8 cellular contexts compared by ENCODE assay signal in genomic region chr6:26457796-26458688, GRCh38. TPM values are rescaled to one million over a fixed set of nuclear protein-coding genes. Genes with fewer than 3 reads are reported as not detected.
A peak's percentile ranks its signal among the peaks of the same experiment; 100 is the strongest.
DNase-seq lines count a peak whose midpoint lies in the region; ATAC-seq, FAIRE-seq and TF ChIP-seq lines count a peak whose summit lies in the region.

BTN2A1 (plus strand) TSS chr6:26457955; CDS start chr6:26458637, 682 bp downstream.

- no peaks in the 10 kb centered on the region for H3F3A ChIP-seq in OCI-LY1 (ENCODE audit: insufficient read depth, low read length)

- H3K27ac ChIP-seq in HUES6 (ENCODE audit: low read depth, low read length) (peak within 1 kb of the TSS; percentile 91), OCI-LY1 (ENCODE audit: low read depth, low read length, poor library complexity, severe bottlenecking) (no peak within 1 kb of the TSS)

- H3K27me3 ChIP-seq in HUES6 (ENCODE audit: control insufficient read depth, insufficient read depth, low read length) (no peaks in the 10 kb centered on the region), OCI-LY1 (ENCODE audit: insufficient read depth, low read length) (no peaks in the 10 kb centered on the region)

- H3K4me3 Mint-ChIP-seq in mesothelial cell of epicardium: peak within 1 kb of the TSS; percentile 93

- peak within 1 kb of the TSS; percentile 99 for H3K27ac Mint-ChIP-seq in mesothelial cell of epicardium

- peak within 1 kb of the TSS; percentile 95 for H3K9ac ChIP-seq in HUES6 (ENCODE audit: low read length)
- H3K9ac ChIP-seq in OCI-LY1 (ENCODE audit: low read length): peak within 1 kb of the TSS; percentile 3; the same call in 1 of the 2 replicates

- TF ChIP-seq CTCF in D721Med (IDR thresholded peaks at IDR 0.05; ENCODE audit: insufficient read depth, missing control alignments) (peak; percentile 2), OCI-LY1 (IDR thresholded peaks at IDR 0.05; ENCODE audit: low read length) (no peak), mesothelial cell of epicardium (IDR thresholded peaks at IDR 0.05; ENCODE audit: unreplicated experiment) (no peak)

- no peak for FAIRE-seq in D721Med (lab: Jason Lieb, UNC)

- peaks cover 40% of the 10 kb centered on the region for H3K4me1 Mint-ChIP-seq in mesothelial cell of epicardium

- peak; percentile 93 for ATAC-seq in GM21515 (IDR thresholded peaks at IDR 0.05; ENCODE audit: unreplicated experiment)

- H3K27me3 Mint-ChIP-seq in mesothelial cell of epicardium (ENCODE audit: low read depth): peaks cover 2% of the 10 kb centered on the region

- H2AFZ ChIP-seq in OCI-LY1 (ENCODE audit: low read length): no peak within 1 kb of the TSS

- peaks cover 26% of the 10 kb centered on the region for H3K36me3 Mint-ChIP-seq in mesothelial cell of epicardium

- peak within 1 kb of the TSS; percentile 55 for H3K4me2 ChIP-seq in OCI-LY1 (ENCODE audit: low read length)

- DNase-seq in D721Med (ENCODE audit: insufficient read length, low spot score) (peak; percentile 80), activated T-cell treated with anti-CD3 and anti-CD28 coated beads for 1 hour (ENCODE audit: low read depth) (peak; percentile 40), epidermal melanocyte (ENCODE audit: insufficient read length, low spot score) (peak; percentile 91), mesothelial cell of epicardium (ENCODE audit: low spot score in 2 of 2, unreplicated experiment in 2 of 2) (peak; percentile 37 to 66)
- peak; percentile 30 to 39 for DNase-seq in stimulated activated CD8-positive, alpha-beta memory T cell treated with anti-CD3 and anti-CD28 coated beads, Interleukin-2, amount 100 ng/mL, for 48 hours (ENCODE audit: low read depth in 2 of 2)

- H3K9me3 ChIP-seq in HUES6 (ENCODE audit: control insufficient read depth, insufficient read depth, low read depth, low read length): no peaks in the 10 kb centered on the region
- H3K9me3 ChIP-seq in OCI-LY1 (ENCODE audit: low read length): no peaks in the 10 kb centered on the region

- no peaks in the 10 kb centered on the region for H3K9me3 Mint-ChIP-seq in mesothelial cell of epicardium

- H3K4me3 ChIP-seq in HUES6 (ENCODE audit: low read depth, low read length): peak within 1 kb of the TSS; percentile 95
- peak within 1 kb of the TSS; percentile 44 for H3K4me3 ChIP-seq in OCI-LY1 (ENCODE audit: low read depth, low read length, poor library complexity, severe bottlenecking)

- H3K4me1 ChIP-seq in HUES6 (ENCODE audit: control insufficient read depth, insufficient read depth, low read length) (peaks cover 5% of the 10 kb centered on the region), OCI-LY1 (ENCODE audit: insufficient read depth, low read length, severe bottlenecking) (peaks cover 10% of the 10 kb centered on the region)

- H3K9me2 ChIP-seq in OCI-LY1 (ENCODE audit: low read depth, low read length): no peaks in the 10 kb centered on the region

- H3K79me2 ChIP-seq in OCI-LY1 (ENCODE audit: insufficient read depth, low read length): no peaks in the 10 kb centered on the region

- H4K20me1 ChIP-seq in OCI-LY1 (ENCODE audit: insufficient read depth, low read length): no peaks in the 10 kb centered on the region

- H3K36me3 ChIP-seq in HUES6 (ENCODE audit: control insufficient read depth, insufficient read depth, low read length): peaks cover 32% of the 10 kb centered on the region
- H3K36me3 ChIP-seq in OCI-LY1 (ENCODE audit: insufficient read depth, low read length): no peaks in the 10 kb centered on the region

RNA-seq across cellular contexts. Expression of gene BTN2A1, which starts in this region (rescaled TPM):
- total RNA-seq in mesothelial cell of epicardium: 27.2 to 30.5 TPM (median 29.2 TPM) in 3 replicates

Comparison
In these comparisons a context has a peak if more than half of its experiments do, and no peak if none do; other contexts are left out.
1. DNase-seq: peak in every context shown above with its lines; median percentile 91 in epidermal melanocyte; 80 in D721Med; 52 in mesothelial cell of epicardium; 40 in activated T-cell treated with anti-CD3 and anti-CD28 coated beads for 1 hour; 34 in stimulated activated CD8-positive, alpha-beta memory T cell treated with anti-CD3 and anti-CD28 coated beads, Interleukin-2, amount 100 ng/mL, for 48 hours.